In the genomic region with DNA sequence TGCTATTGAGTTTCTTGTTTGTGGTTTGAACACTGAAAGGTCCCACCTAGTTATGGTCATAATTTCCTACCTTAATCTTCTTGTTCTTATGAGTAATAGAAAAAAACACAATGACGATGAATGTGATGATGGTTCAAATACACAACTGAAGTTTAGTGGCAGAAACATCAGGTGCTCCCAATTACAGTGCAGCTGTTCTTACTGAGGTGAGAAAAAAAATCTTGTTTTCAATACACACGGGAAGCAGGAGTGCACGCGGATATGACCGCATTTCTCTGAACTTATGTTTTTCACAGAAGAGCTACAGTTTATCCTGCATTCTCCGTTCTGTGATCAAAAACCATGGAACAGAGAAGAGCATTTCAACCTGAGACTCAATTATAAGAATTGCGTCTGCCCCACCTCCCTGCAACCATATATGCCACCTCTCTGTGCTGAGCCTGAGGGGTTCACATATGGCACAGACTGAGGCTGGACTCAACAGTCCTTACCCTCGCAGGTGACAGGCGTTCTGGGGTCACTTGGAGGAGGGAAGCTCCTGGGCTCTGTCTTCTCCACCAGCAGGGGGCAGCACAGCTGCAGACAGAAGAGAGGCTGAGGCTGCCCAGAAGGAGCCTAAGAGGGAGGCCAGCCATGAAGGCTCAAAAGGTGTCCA, we compare ENCODE assay signal across 8 cellular contexts.
A peak's percentile ranks its signal among the peaks of the same experiment; 100 is the strongest.
DNase-seq lines count a peak whose midpoint lies in the region; ATAC-seq, FAIRE-seq and TF ChIP-seq lines count a peak whose summit lies in the region.

No MANE protein-coding gene starts in this region.

- no peaks in the 10 kb centered on the region for H3K9me2 ChIP-seq in SU-DHL-6 (replicated peaks; ENCODE audit: insufficient read depth, low read length)

- peak; percentile 81 for ATAC-seq in activated naive CD8-positive, alpha-beta T cell treated with anti-CD3 and anti-CD28 coated beads, Interleukin-2, amount 50 U/mL, for 24 hours
- no peak for ATAC-seq in HG03521 (IDR thresholded peaks at IDR 0.05; ENCODE audit: unreplicated experiment)

- H2AFZ ChIP-seq in SU-DHL-6 (ENCODE audit: low read depth, low read length, severe bottlenecking) = no peak overlapping the region

- H4K20me1 ChIP-seq in SU-DHL-6 (ENCODE audit: low read depth, low read length) = no peaks in the 10 kb centered on the region

- H3K79me2 ChIP-seq in SU-DHL-6 (ENCODE audit: insufficient read depth, low read length) = no peaks in the 10 kb centered on the region

- H3K4me1 Mint-ChIP-seq in activated naive CD8-positive, alpha-beta T cell treated with anti-CD3 and anti-CD28 coated beads, Interleukin-2, amount 50 U/mL, for 24 hours = peaks cover 25% of the 10 kb centered on the region

- no peak overlapping the region for H3K4me3 ChIP-seq in SU-DHL-6 (ENCODE audit: insufficient read depth, low read length, poor library complexity, severe bottlenecking)

- H3K9me3 Mint-ChIP-seq in activated naive CD8-positive, alpha-beta T cell treated with anti-CD3 and anti-CD28 coated beads, Interleukin-2, amount 50 U/mL, for 24 hours = no peaks in the 10 kb centered on the region

- H3K4me2 ChIP-seq in SU-DHL-6 (ENCODE audit: low read depth, low read length, poor library complexity, severe bottlenecking) = no peak overlapping the region

- H3K9me3 ChIP-seq in SU-DHL-6 (ENCODE audit: insufficient read depth, low read length) = no peaks in the 10 kb centered on the region

- FAIRE-seq in HTR-8/SVneo (lab: Jason Lieb, UNC) = no peak

- H3K36me3 Mint-ChIP-seq in activated naive CD8-positive, alpha-beta T cell treated with anti-CD3 and anti-CD28 coated beads, Interleukin-2, amount 50 U/mL, for 24 hours (ENCODE audit: low read depth) = no peaks in the 10 kb centered on the region

- H3K36me3 ChIP-seq in SU-DHL-6 (ENCODE audit: low read length) = no peaks in the 10 kb centered on the region

- H3K9ac ChIP-seq in SU-DHL-6 (ENCODE audit: low read length) = no peak overlapping the region

- H3F3A ChIP-seq in SU-DHL-6 (ENCODE audit: insufficient read depth) = no peaks in the 10 kb centered on the region

- peaks cover 2% of the 10 kb centered on the region for H3K27me3 Mint-ChIP-seq in activated naive CD8-positive, alpha-beta T cell treated with anti-CD3 and anti-CD28 coated beads, Interleukin-2, amount 50 U/mL, for 24 hours

- peak; percentile 99 for TF ChIP-seq CTCF in SU-DHL-6 (IDR thresholded peaks at IDR 0.05; ENCODE audit: insufficient read depth, low read length, poor library complexity, severe bottlenecking)

- DNase-seq in COLO829 (ENCODE audit: low spot score) = peak; percentile 58
- peak; percentile 11 for DNase-seq in HTR-8/SVneo (ENCODE audit: insufficient read length, low spot score)
- DNase-seq in activated naive CD8-positive, alpha-beta T cell treated with anti-CD3 and anti-CD28 coated beads, Interleukin-2, amount 50 U/mL, for 24 hours = peak; percentile 76
- peak; percentile 81 for DNase-seq in iPS-NIHi11 (ENCODE audit: low spot score)
- DNase-seq in stimulated activated CD4-positive, alpha-beta T cell treated with anti-CD3 and anti-CD28 coated beads, Interleukin-1b, Interleukin-23, amount 100 ng/mL, for 1 hour (ENCODE audit: low read depth in 2 of 2) = peak; percentile 29 to 44
- no peak for DNase-seq in GF-D8 (lab: John Stamatoyannopoulos, UW)

- no peak overlapping the region for H3K4me3 Mint-ChIP-seq in activated naive CD8-positive, alpha-beta T cell treated with anti-CD3 and anti-CD28 coated beads, Interleukin-2, amount 50 U/mL, for 24 hours

- no peak overlapping the region for H3K27ac Mint-ChIP-seq in activated naive CD8-positive, alpha-beta T cell treated with anti-CD3 and anti-CD28 coated beads, Interleukin-2, amount 50 U/mL, for 24 hours

- H3K27ac ChIP-seq in SU-DHL-6 (ENCODE audit: low read depth, low read length) = no peak overlapping the region

- no peaks in the 10 kb centered on the region for H3K27me3 ChIP-seq in SU-DHL-6 (ENCODE audit: low read length)
